In the genomic region with DNA sequence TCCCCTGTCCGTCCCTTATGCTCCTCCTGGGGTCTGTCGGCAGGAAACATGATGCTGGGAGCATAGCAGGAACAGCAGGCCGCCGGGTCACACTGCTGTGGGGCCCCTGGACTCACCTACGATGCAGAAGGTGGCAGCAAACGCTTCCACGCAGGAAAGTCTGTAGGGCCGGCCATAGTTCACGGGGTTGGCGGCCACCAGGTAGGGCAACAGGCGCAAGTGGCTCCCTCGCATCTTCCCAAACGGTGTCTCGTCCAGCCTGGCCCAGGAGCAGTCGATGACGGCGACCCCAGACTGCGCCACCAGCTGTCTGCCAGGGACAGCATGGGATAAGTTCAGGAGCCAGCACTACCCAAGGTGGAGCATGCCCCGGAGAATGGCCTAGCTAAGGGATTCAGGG, we compare ENCODE assay signal across 9 cellular contexts. TPM values are rescaled to one million over a fixed set of nuclear protein-coding genes. Genes with fewer than 3 reads are reported as not detected.
DNase-seq lines count a peak whose midpoint lies in the region; ATAC-seq and TF ChIP-seq lines count a peak whose summit lies in the region.
"Had no signal": no experiment of that assay in that cellular context is flagged by ENCODE, and none has a peak within 500 bp of the region (broad histone marks: within the 10 kb centered on the region; RNA-seq: fewer than 3 reads in every experiment).

No MANE protein-coding gene starts in this region.

- H3K27me3 ChIP-seq in BLaER1: no peaks in the 10 kb centered on the region
- H3K27me3 ChIP-seq in MG63: no peaks in the 10 kb centered on the region
- H3K27me3 ChIP-seq in ectodermal cell (ENCODE audit: control insufficient read depth, insufficient read depth, low read length, poor library complexity, severe bottlenecking): no peaks in the 10 kb centered on the region
- H3K27me3 ChIP-seq in neural cell (ENCODE audit: insufficient read depth, low read depth, low read length): no peaks in the 10 kb centered on the region

- H3K4me1 ChIP-seq in BLaER1 (peaks cover 32% of the 10 kb centered on the region), ectodermal cell (ENCODE audit: control insufficient read depth, insufficient read depth, low read length) (peaks cover 5% of the 10 kb centered on the region)

- no peak overlapping the region for H2AFZ ChIP-seq in neural cell (ENCODE audit: low read depth, low read length)

- WGBS in ectodermal cell, 2 experiments: 90 to 91% methylated on average over 19 of the region's 19 CpGs

- H3F3A ChIP-seq in neural cell (ENCODE audit: insufficient read depth, low read length, poor library complexity, severe bottlenecking): no peaks in the 10 kb centered on the region

- DNase-seq in MG63 (no peak), NCI-H187 (lab: John Stamatoyannopoulos, UW) (no peak), activated gamma-delta T cell (lab: John Stamatoyannopoulos, UW) (no peak), inferior parietal cortex (ENCODE audit: extremely low spot score) (no peak)
- DNase-seq: Kasumi-1 had no signal

- H4K20me1 ChIP-seq in BLaER1: peaks cover 40% of the 10 kb centered on the region
- no peaks in the 10 kb centered on the region for H4K20me1 ChIP-seq in neural cell (ENCODE audit: insufficient read depth)

- H3K9me3 ChIP-seq in BLaER1: no peaks in the 10 kb centered on the region
- H3K9me3 ChIP-seq in MG63: no peaks in the 10 kb centered on the region
- H3K9me3 ChIP-seq in ectodermal cell (ENCODE audit: control insufficient read depth, low read length): no peaks in the 10 kb centered on the region
- no peaks in the 10 kb centered on the region for H3K9me3 ChIP-seq in neural cell (ENCODE audit: low read length)

- ATAC-seq in GM21381 (IDR thresholded peaks at IDR 0.05; ENCODE audit: unreplicated experiment): no peak

- TF ChIP-seq RAD21 in neural cell (conservative IDR thresholded peaks at IDR 0.05): no peak

- H3K4me2 ChIP-seq in BLaER1 (peak overlapping the region; percentile 99), neural cell (ENCODE audit: low read length) (peak overlapping the region; percentile 75)

- H3K9ac ChIP-seq in BLaER1 (peak overlapping the region; percentile 79), neural cell (ENCODE audit: low read length) (peak overlapping the region; percentile 70)

- H3K9me2 ChIP-seq in neural cell (ENCODE audit: insufficient read depth, low read length): no peaks in the 10 kb centered on the region

- H3K4me3 ChIP-seq in BLaER1: peak overlapping the region; percentile 89
- peak overlapping the region; percentile 97 for H3K4me3 ChIP-seq in MG63
- H3K4me3 ChIP-seq in ectodermal cell (ENCODE audit: insufficient read depth, low read depth, low read length): peak overlapping the region; percentile 89
- H3K4me3 ChIP-seq in neural cell (ENCODE audit: low read length): peak overlapping the region; percentile 97

- no peak for TF ChIP-seq CTCF in neural cell (IDR thresholded peaks at IDR 0.05; ENCODE audit: poor library complexity, severe bottlenecking)

- peaks cover 26% of the 10 kb centered on the region for H3K79me2 ChIP-seq in neural cell (replicated peaks; ENCODE audit: insufficient read depth, low read length)

- H3K36me3 ChIP-seq in BLaER1 (peaks cover 36% of the 10 kb centered on the region), MG63 (peaks cover 17% of the 10 kb centered on the region), ectodermal cell (ENCODE audit: control insufficient read depth, insufficient read depth, low read length) (peaks cover 7% of the 10 kb centered on the region), neural cell (ENCODE audit: insufficient read depth, low read length) (no peaks in the 10 kb centered on the region)

- H3K27ac ChIP-seq in BLaER1 (peak overlapping the region; percentile 68), ectodermal cell (ENCODE audit: insufficient read depth, low read depth, low read length, poor library complexity, severe bottlenecking) (no peak overlapping the region), neural cell (ENCODE audit: low read length) (no peak overlapping the region)

- no peak for TF ChIP-seq EP300 in neural cell (conservative IDR thresholded peaks at IDR 0.05; ENCODE audit: poor library complexity, severe bottlenecking)

TF ChIP-seq in neural cell, 6 proteins besides CTCF, POLR2A, EP300 and RAD21:
- TF ChIP-seq SMC3 (conservative IDR thresholded peaks at IDR 0.05; ENCODE audit: poor library complexity): no peak
- TF ChIP-seq, protein P1, sequence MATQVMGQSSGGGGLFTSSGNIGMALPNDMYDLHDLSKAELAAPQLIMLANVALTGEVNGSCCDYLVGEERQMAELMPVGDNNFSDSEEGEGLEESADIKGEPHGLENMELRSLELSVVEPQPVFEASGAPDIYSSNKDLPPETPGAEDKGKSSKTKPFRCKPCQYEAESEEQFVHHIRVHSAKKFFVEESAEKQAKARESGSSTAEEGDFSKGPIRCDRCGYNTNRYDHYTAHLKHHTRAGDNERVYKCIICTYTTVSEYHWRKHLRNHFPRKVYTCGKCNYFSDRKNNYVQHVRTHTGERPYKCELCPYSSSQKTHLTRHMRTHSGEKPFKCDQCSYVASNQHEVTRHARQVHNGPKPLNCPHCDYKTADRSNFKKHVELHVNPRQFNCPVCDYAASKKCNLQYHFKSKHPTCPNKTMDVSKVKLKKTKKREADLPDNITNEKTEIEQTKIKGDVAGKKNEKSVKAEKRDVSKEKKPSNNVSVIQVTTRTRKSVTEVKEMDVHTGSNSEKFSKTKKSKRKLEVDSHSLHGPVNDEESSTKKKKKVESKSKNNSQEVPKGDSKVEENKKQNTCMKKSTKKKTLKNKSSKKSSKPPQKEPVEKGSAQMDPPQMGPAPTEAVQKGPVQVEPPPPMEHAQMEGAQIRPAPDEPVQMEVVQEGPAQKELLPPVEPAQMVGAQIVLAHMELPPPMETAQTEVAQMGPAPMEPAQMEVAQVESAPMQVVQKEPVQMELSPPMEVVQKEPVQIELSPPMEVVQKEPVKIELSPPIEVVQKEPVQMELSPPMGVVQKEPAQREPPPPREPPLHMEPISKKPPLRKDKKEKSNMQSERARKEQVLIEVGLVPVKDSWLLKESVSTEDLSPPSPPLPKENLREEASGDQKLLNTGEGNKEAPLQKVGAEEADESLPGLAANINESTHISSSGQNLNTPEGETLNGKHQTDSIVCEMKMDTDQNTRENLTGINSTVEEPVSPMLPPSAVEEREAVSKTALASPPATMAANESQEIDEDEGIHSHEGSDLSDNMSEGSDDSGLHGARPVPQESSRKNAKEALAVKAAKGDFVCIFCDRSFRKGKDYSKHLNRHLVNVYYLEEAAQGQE (IDR thresholded peaks at IDR 0.05; ENCODE audit: borderline replicate concordance): no peak
- TF ChIP-seq MXI1 (conservative IDR thresholded peaks at IDR 0.05; ENCODE audit: poor library complexity, severe bottlenecking): no peak
- no peak for TF ChIP-seq TAF1 (IDR thresholded peaks at IDR 0.05; ENCODE audit: low read depth)
- TF ChIP-seq EZH2 (IDR thresholded peaks at IDR 0.05; ENCODE audit: borderline replicate concordance, insufficient read depth, low read length, poor library complexity, severe bottlenecking): no peak
- no peak for TF ChIP-seq POLR2AphosphoS5 (IDR thresholded peaks at IDR 0.05)

RNA-seq across cellular contexts. Expression of a gene that starts 1.0 kb away (rescaled TPM):
- total RNA-seq in MG63 (2014; rRNA removed; shearing (Covaris generic); ENCODE audit: low replicate concordance): 138 and 174 TPM in 2 replicates
- polyA plus RNA-seq in ectodermal cell (2013, experiment 1 of 4): 48.1 TPM
- polyA plus RNA-seq in ectodermal cell (2013, experiment 2 of 4): 47.3 TPM
- polyA plus RNA-seq in ectodermal cell (2013, experiment 3 of 4): 46.4 TPM
- 49.2 TPM for polyA plus RNA-seq in ectodermal cell (2013, experiment 4 of 4)
- 102 and 106 TPM in 2 replicates for polyA plus RNA-seq in neural cell
- polyA minus RNA-seq in neural cell: 45.6 and 52.8 TPM in 2 replicates

RNA-seq across cellular contexts. Expression of a gene that starts 1.0 kb away (rescaled TPM):
- total RNA-seq in MG63 (2014; rRNA removed; shearing (Covaris generic); ENCODE audit: low replicate concordance): 40.9 and 52.2 TPM in 2 replicates
- polyA plus RNA-seq in ectodermal cell (2013, experiment 1 of 4): 34.7 TPM
- 34.0 TPM for polyA plus RNA-seq in ectodermal cell (2013, experiment 2 of 4)
- polyA plus RNA-seq in ectodermal cell (2013, experiment 3 of 4): 23.3 TPM
- polyA plus RNA-seq in ectodermal cell (2013, experiment 4 of 4): 30.5 TPM
- polyA plus RNA-seq in neural cell: 74.2 and 90.5 TPM in 2 replicates
- 17.7 and 19.2 TPM in 2 replicates for polyA minus RNA-seq in neural cell

RNA-seq across cellular contexts. Expression of a gene that starts 17.2 kb away (rescaled TPM):
- 1.1 TPM in 1 of 2 replicates, not detected in the other for total RNA-seq in MG63 (2014; rRNA removed; shearing (Covaris generic); ENCODE audit: low replicate concordance)
- 4.6 TPM for polyA plus RNA-seq in ectodermal cell (2013, experiment 1 of 4)
- polyA plus RNA-seq in ectodermal cell (2013, experiment 2 of 4): 6.2 TPM
- 6.1 TPM for polyA plus RNA-seq in ectodermal cell (2013, experiment 3 of 4)
- polyA plus RNA-seq in ectodermal cell (2013, experiment 4 of 4): 8.9 TPM
- polyA plus RNA-seq in neural cell: 65.2 and 93.7 TPM in 2 replicates
- 33.0 and 36.8 TPM in 2 replicates for polyA minus RNA-seq in neural cell

RNA-seq across cellular contexts. Expression of a gene that starts 41.3 kb away (rescaled TPM):
- total RNA-seq in MG63 (2014; rRNA removed; shearing (Covaris generic); ENCODE audit: low replicate concordance): 154 and 228 TPM in 2 replicates
- polyA plus RNA-seq in ectodermal cell (2013, experiment 1 of 4): 274 TPM
- 281 TPM for polyA plus RNA-seq in ectodermal cell (2013, experiment 2 of 4)
- 208 TPM for polyA plus RNA-seq in ectodermal cell (2013, experiment 3 of 4)
- polyA plus RNA-seq in ectodermal cell (2013, experiment 4 of 4): 220 TPM
- 111 and 126 TPM in 2 replicates for polyA plus RNA-seq in neural cell
- polyA minus RNA-seq in neural cell: 88.9 and 97.6 TPM in 2 replicates
